In the genomic region with DNA sequence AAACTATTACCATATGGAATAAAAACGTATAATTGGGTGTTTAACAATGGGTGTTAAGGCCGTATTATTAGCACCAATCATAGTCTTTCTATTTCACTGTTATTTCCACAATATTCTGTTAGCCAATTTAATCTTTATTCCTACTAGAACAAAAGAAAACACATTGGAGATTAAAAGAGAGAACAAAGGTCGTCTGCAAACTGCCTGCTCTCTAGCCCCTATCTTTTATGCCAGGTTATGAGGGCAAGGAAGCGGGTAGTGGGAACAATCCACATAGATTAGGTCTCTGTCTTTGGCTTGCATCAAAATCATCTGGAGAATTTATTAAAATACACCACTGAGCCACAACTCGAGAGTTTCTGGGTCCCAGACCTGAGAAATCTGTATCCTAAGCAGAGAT, we compare ENCODE assay signal across 15 cellular contexts.
A peak's percentile ranks its signal among the peaks of the same experiment; 100 is the strongest.
DNase-seq lines count a peak whose midpoint lies in the region; ATAC-seq and TF ChIP-seq lines count a peak whose summit lies in the region.
"Had no signal": no experiment of that assay in that cellular context is flagged by ENCODE, and none has a peak within 500 bp of the region (broad histone marks: within the 10 kb centered on the region; RNA-seq: fewer than 3 reads in every experiment).

No MANE protein-coding gene starts in this region.

- no peaks in the 10 kb centered on the region for H3K4me1 ChIP-seq in right cardiac atrium (ENCODE audit: control insufficient read depth, insufficient read depth, low read length)
- no peaks in the 10 kb centered on the region for H3K4me1 ChIP-seq in right atrium auricular region
- peaks cover 5% of the 10 kb centered on the region for H3K4me1 ChIP-seq in mesenchymal stem cell (ENCODE audit: control insufficient read depth, insufficient read depth, low read depth, low read length)
- H3K4me1 ChIP-seq: BLaER1 had no signal

- H3K27me3 ChIP-seq in right cardiac atrium (ENCODE audit: control insufficient read depth, insufficient read depth) (no peaks in the 10 kb centered on the region), right atrium auricular region (no peaks in the 10 kb centered on the region), mesenchymal stem cell (ENCODE audit: control insufficient read depth in 1 of 2, insufficient read depth in 1 of 2, low read length in 2 of 2) (no peaks in the 10 kb centered on the region)
- H3K27me3 ChIP-seq: BLaER1 had no signal

- H3K79me1 ChIP-seq in mesenchymal stem cell (replicated peaks; ENCODE audit: low read length, poor library complexity, severe bottlenecking): no peaks in the 10 kb centered on the region

- no peak overlapping the region for H3K18ac ChIP-seq in mesenchymal stem cell (ENCODE audit: low read depth in 1 of 2, low read length in 2 of 2)

- DNase-seq in right cardiac atrium (no peak), right atrium auricular region (ENCODE audit: low spot score) (no peak), left lobe of liver (ENCODE audit: low spot score) (no peak), mesenchymal stem cell (no peak), UCSD-AML1 (lab: John Stamatoyannopoulos, UW; ENCODE audit: unreplicated experiment) (no peak)
- DNase-seq: 8988T; CD4-positive, alpha-beta memory T cell; DMS79 treated with DMSO at 0.1 percent for 48 hours; GF-D8; HCEC 1CT; HFFc6 had no signal

- no peak overlapping the region for H2BK12ac ChIP-seq in mesenchymal stem cell (ENCODE audit: low read length in 2 of 2)

- no peak overlapping the region for H2BK15ac ChIP-seq in mesenchymal stem cell (ENCODE audit: low read depth, poor library complexity, severe bottlenecking)

- no peak overlapping the region for H4K8ac ChIP-seq in mesenchymal stem cell (ENCODE audit: low read length)

- H3K27ac ChIP-seq in right cardiac atrium (ENCODE audit: low read length): peak overlapping the region; percentile 93
- peak overlapping the region in 1 of 2 donors; percentile 80 for H3K27ac ChIP-seq in right atrium auricular region
- H3K27ac ChIP-seq in mesenchymal stem cell (ENCODE audit: low read length, poor library complexity, severe bottlenecking): no peak overlapping the region
- H3K27ac ChIP-seq: BLaER1 had no signal

- no peak overlapping the region for H2AFZ ChIP-seq in mesenchymal stem cell (ENCODE audit: low read depth, low read length)
- H2AFZ ChIP-seq: GM23338 had no signal

- no peaks in the 10 kb centered on the region for H3K36me3 ChIP-seq in right atrium auricular region
- no peaks in the 10 kb centered on the region for H3K36me3 ChIP-seq in mesenchymal stem cell (ENCODE audit: control insufficient read depth in 1 of 2, insufficient read depth in 2 of 2, low read depth in 1 of 2, low read length in 2 of 2)
- H3K36me3 ChIP-seq: BLaER1 had no signal

- H3K4ac ChIP-seq in mesenchymal stem cell (ENCODE audit: low read depth in 1 of 2, low read length in 2 of 2): no peak overlapping the region

- 75% methylated on average over 5 of the region's 5 CpGs for WGBS in right cardiac atrium
- WGBS in mesenchymal stem cell: 70% methylated on average over 2 of the region's 5 CpGs

- H3K9me3 ChIP-seq in right cardiac atrium (ENCODE audit: control insufficient read depth, low read length) (no peaks in the 10 kb centered on the region), right atrium auricular region (no peaks in the 10 kb centered on the region), mesenchymal stem cell (ENCODE audit: control insufficient read depth, low read length) (no peaks in the 10 kb centered on the region)
- H3K9me3 ChIP-seq: BLaER1 had no signal

- no peak overlapping the region for H2BK5ac ChIP-seq in mesenchymal stem cell (ENCODE audit: low read depth, low read length, poor library complexity, severe bottlenecking)

- no peak overlapping the region for H3K9ac ChIP-seq in mesenchymal stem cell (ENCODE audit: low read length)
- H3K9ac ChIP-seq: BLaER1 had no signal

- no peak overlapping the region for H3K23ac ChIP-seq in mesenchymal stem cell (ENCODE audit: low read length in 2 of 2)

- no peak overlapping the region for H3K4me2 ChIP-seq in mesenchymal stem cell (ENCODE audit: low read length, poor library complexity, severe bottlenecking)
- H3K4me2 ChIP-seq: BLaER1, GM23338 had no signal

- no peak overlapping the region for H2BK120ac ChIP-seq in mesenchymal stem cell (ENCODE audit: low read depth, low read length)

- H3K4me3 ChIP-seq in right cardiac atrium (ENCODE audit: low read length): no peak overlapping the region
- H3K4me3 ChIP-seq in right atrium auricular region: no peak overlapping the region
- H3K4me3 ChIP-seq in mesenchymal stem cell (ENCODE audit: insufficient read depth in 1 of 2, low read depth in 1 of 2, low read length in 2 of 2): no peak overlapping the region
- H3K4me3 ChIP-seq: BLaER1, GM23338 had no signal

- ATAC-seq in right cardiac atrium (no peak), left lobe of liver (peak; percentile 5), GM19324 (IDR thresholded peaks at IDR 0.05; ENCODE audit: low FRiP score, unreplicated experiment) (no peak), GM18511 (IDR thresholded peaks at IDR 0.05; ENCODE audit: unreplicated experiment) (no peak)
- ATAC-seq: GM23338 had no signal

- peak overlapping the region; percentile 7 for H2AK5ac ChIP-seq in mesenchymal stem cell (ENCODE audit: low read length, severe bottlenecking)

- intact Hi-C loops in right cardiac atrium (cut with DNase I): no loop called here

- no peak overlapping the region for H4K91ac ChIP-seq in mesenchymal stem cell (ENCODE audit: low read length)

- no peak for TF ChIP-seq CTCF in right atrium auricular region (IDR thresholded peaks at IDR 0.05)

- H3K14ac ChIP-seq in mesenchymal stem cell (ENCODE audit: low read length in 2 of 2): no peak overlapping the region
